Comparison of ENCODE assay signal across 8 cellular contexts in the genomic region with DNA sequence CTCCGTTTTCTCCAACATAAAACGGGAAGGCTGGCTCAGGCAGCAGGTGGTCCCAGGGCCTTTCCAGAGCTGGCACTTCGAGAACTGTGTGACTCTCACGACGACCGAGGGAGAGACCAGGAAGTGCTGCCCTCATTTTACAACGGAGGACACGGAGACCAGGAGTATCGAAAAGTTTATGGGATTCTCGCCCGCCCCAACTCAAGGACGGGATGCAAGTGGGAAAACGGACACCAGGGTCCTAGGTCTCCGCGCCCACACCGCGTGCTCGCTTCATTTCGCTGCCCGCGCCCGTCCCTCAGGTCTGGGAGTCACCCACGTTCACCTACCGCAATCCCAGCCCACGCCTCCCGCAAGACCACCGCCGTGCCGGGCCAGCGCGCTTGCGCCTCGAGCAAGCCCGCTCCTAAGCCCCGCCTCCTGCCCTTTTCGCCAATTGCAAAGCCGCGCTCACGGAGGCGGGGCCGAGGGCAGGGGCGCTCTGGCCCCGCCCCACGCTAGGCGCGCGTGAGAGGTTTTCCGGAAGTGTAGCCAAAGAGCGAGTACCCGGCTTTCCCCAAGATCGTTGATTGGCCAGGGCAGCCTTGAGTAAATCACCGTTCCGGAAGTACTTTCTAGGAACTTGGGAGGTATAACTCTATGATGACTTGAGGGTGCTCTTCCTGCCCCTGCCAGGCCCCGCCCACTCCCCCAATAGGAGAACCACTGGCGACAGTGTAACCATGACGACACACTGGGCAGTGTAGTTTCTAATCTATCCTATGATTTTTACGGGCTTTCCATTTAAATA.
A peak's percentile ranks its signal among the peaks of the same experiment; 100 is the strongest.
DNase-seq lines count a peak whose midpoint lies in the region; ATAC-seq and TF ChIP-seq lines count a peak whose summit lies in the region.

A gene (minus strand): TSS at position 392 of the 790 bp plus-strand sequence. CDS start 5,362 bp downstream, outside the sequence.

- H3K4me2 ChIP-seq in OCI-LY1 (ENCODE audit: low read length), result peak within 1 kb of the TSS; percentile 89

- peak within 1 kb of the TSS; percentile 97 for H2AFZ ChIP-seq in OCI-LY1 (ENCODE audit: low read length)

- peak within 1 kb of the TSS; percentile 83 for H3K9ac ChIP-seq in OCI-LY1 (ENCODE audit: low read length)

- no peaks in the 10 kb centered on the region for H3K9me3 ChIP-seq in OCI-LY1 (ENCODE audit: low read length)

- H3K27ac ChIP-seq in OCI-LY1 (ENCODE audit: low read depth, low read length, poor library complexity, severe bottlenecking), result no peak within 1 kb of the TSS

- no peaks in the 10 kb centered on the region for H3K79me2 ChIP-seq in OCI-LY1 (ENCODE audit: insufficient read depth, low read length)

- H3K9me2 ChIP-seq in OCI-LY1 (ENCODE audit: low read depth, low read length), result no peaks in the 10 kb centered on the region

- no peaks in the 10 kb centered on the region for H4K20me1 ChIP-seq in OCI-LY1 (ENCODE audit: insufficient read depth, low read length)

- no peaks in the 10 kb centered on the region for H3K36me3 ChIP-seq in OCI-LY1 (ENCODE audit: insufficient read depth, low read length)

- DNase-seq in DMS 273 (lab: John Stamatoyannopoulos, UW; ENCODE audit: unreplicated experiment) (peak; percentile 100), HuH-7 (ENCODE audit: low spot score) (peak; percentile 96), activated T-cell treated with anti-CD3 and anti-CD28 coated beads for 1 hour (ENCODE audit: low read depth) (peak; percentile 93), epidermal melanocyte (ENCODE audit: insufficient read length, low spot score) (peak; percentile 98), midbrain (lab: John Stamatoyannopoulos, UW) (peak; percentile 100)
- DNase-seq in stimulated activated CD8-positive, alpha-beta memory T cell treated with anti-CD3 and anti-CD28 coated beads, Interleukin-15, amount 100 ng/mL, for 48 hours (ENCODE audit: low read depth in 2 of 2), result peak; percentile 95 to 96

- peak; percentile 87 for ATAC-seq in GM21526 (IDR thresholded peaks at IDR 0.05; ENCODE audit: low FRiP score, unreplicated experiment)

- TF ChIP-seq CTCF in OCI-LY1 (IDR thresholded peaks at IDR 0.05; ENCODE audit: low read length), result no peak

- peaks cover 20% of the 10 kb centered on the region for H3K4me1 ChIP-seq in OCI-LY1 (ENCODE audit: insufficient read depth, low read length, severe bottlenecking)

- H3K4me3 ChIP-seq in OCI-LY1 (ENCODE audit: low read depth, low read length, poor library complexity, severe bottlenecking), result peak within 1 kb of the TSS; percentile 90

- H3F3A ChIP-seq in OCI-LY1 (ENCODE audit: insufficient read depth, low read length), result no peaks in the 10 kb centered on the region

- no peaks in the 10 kb centered on the region for H3K27me3 ChIP-seq in OCI-LY1 (ENCODE audit: insufficient read depth, low read length)
